ENCODE assay signal across 6 cellular contexts in genomic region chr5:31523041-31523440, GRCh38.
"Had no signal": no experiment of that assay in that cellular context is flagged by ENCODE, and none has a peak within 500 bp of the region (broad histone marks: within the 10 kb centered on the region; RNA-seq: fewer than 3 reads in every experiment).

No MANE protein-coding gene starts in this region.

- H3K4me3 ChIP-seq: K562 had no signal

- ATAC-seq: HepG2, K562 had no signal

- DNase-seq: IMR-90, KBM-7, KG1 had no signal

- H3K27ac ChIP-seq: HL-60 had no signal
